1 cellular context compared by ENCODE assay signal in genomic region chr12:52566847-52567291, GRCh38.
TF ChIP-seq lines count a peak whose summit lies in the region.

No MANE protein-coding gene starts in this region.

TF ChIP-seq in K562, 482 proteins besides CTCF, POLR2A, EP300 and RAD21 (continues in another document):
- TF ChIP-seq ARNT (IDR thresholded peaks at IDR 0.05) (no peak), ZNF830 (CRISPR knock-in tag; IDR thresholded peaks at IDR 0.05) (no peak), CHD1 (IDR thresholded peaks at IDR 0.05; ENCODE audit: low read length) (no peak), PURB (CRISPR knock-in tag; IDR thresholded peaks at IDR 0.05; ENCODE audit: low read depth) (no peak), PHB (CRISPR knock-in tag; IDR thresholded peaks at IDR 0.05) (no peak), RFX1 (IDR thresholded peaks at IDR 0.05) (peak; percentile 77), FOXK2 (conservative IDR thresholded peaks at IDR 0.05 in 1 of 2, IDR thresholded peaks at IDR 0.05 in 1 of 2; ENCODE audit: low read depth in 2 of 2) (no peak), CREBBP (IDR thresholded peaks at IDR 0.05; ENCODE audit: low read depth, low read length) (no peak), SMAD4 (CRISPR knock-in tag; conservative IDR thresholded peaks at IDR 0.05) (no peak), MGA (IDR thresholded peaks at IDR 0.05) (no peak), ZNF146 (CRISPR knock-in tag; IDR thresholded peaks at IDR 0.05; ENCODE audit: unreplicated experiment) (no peak), HMBOX1 (IDR thresholded peaks at IDR 0.05) (no peak), PBX2 (CRISPR knock-in tag; IDR thresholded peaks at IDR 0.05; ENCODE audit: low read depth) (peak; percentile 67), PBX2 (tag; conservative IDR thresholded peaks at IDR 0.05; ENCODE audit: low read depth) (peak; percentile 93), NFXL1 (CRISPR knock-in tag; IDR thresholded peaks at IDR 0.05) (no peak), TBL1XR1 (IDR thresholded peaks at IDR 0.05; ENCODE audit: low read length in 2 of 2) (no peak), SNIP1 (IDR thresholded peaks at IDR 0.05; ENCODE audit: low read depth) (no peak), HDAC1 (IDR thresholded peaks at IDR 0.05) (no peak), SMAD3 (CRISPR knock-in tag; conservative IDR thresholded peaks at IDR 0.05) (no peak), IRF1 (CRISPR knock-in tag; IDR thresholded peaks at IDR 0.05; ENCODE audit: borderline replicate concordance) (no peak), CBFB (CRISPR knock-in tag; IDR thresholded peaks at IDR 0.05) (no peak), BCOR (IDR thresholded peaks at IDR 0.05) (no peak), MITF (IDR thresholded peaks at IDR 0.05) (no peak), MEIS2 (IDR thresholded peaks at IDR 0.05; ENCODE audit: partially characterized antibody) (peak; percentile 45), TAL1 (IDR thresholded peaks at IDR 0.05) (no peak), ZNF23 (CRISPR knock-in tag; IDR thresholded peaks at IDR 0.05) (no peak), TRIM24 (IDR thresholded peaks at IDR 0.05) (no peak)
- TF ChIP-seq, protein P1, sequence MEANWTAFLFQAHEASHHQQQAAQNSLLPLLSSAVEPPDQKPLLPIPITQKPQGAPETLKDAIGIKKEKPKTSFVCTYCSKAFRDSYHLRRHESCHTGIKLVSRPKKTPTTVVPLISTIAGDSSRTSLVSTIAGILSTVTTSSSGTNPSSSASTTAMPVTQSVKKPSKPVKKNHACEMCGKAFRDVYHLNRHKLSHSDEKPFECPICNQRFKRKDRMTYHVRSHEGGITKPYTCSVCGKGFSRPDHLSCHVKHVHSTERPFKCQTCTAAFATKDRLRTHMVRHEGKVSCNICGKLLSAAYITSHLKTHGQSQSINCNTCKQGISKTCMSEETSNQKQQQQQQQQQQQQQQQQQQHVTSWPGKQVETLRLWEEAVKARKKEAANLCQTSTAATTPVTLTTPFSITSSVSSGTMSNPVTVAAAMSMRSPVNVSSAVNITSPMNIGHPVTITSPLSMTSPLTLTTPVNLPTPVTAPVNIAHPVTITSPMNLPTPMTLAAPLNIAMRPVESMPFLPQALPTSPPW (CRISPR knock-in tag; IDR thresholded peaks at IDR 0.05) = peak; percentile 32; the same call in 1 of the 2 replicates
- TF ChIP-seq, protein P2, sequence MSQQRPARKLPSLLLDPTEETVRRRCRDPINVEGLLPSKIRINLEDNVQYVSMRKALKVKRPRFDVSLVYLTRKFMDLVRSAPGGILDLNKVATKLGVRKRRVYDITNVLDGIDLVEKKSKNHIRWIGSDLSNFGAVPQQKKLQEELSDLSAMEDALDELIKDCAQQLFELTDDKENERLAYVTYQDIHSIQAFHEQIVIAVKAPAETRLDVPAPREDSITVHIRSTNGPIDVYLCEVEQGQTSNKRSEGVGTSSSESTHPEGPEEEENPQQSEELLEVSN (IDR thresholded peaks at IDR 0.05; ENCODE audit: borderline replicate concordance in 1 of 2, extremely low read depth in 1 of 2, insufficient read depth in 1 of 2, insufficient read length in 1 of 2, low read depth in 1 of 2, low read length in 1 of 2, poor library complexity in 1 of 2, severe bottlenecking in 1 of 2) = no peak
- TF ChIP-seq, protein P3, sequence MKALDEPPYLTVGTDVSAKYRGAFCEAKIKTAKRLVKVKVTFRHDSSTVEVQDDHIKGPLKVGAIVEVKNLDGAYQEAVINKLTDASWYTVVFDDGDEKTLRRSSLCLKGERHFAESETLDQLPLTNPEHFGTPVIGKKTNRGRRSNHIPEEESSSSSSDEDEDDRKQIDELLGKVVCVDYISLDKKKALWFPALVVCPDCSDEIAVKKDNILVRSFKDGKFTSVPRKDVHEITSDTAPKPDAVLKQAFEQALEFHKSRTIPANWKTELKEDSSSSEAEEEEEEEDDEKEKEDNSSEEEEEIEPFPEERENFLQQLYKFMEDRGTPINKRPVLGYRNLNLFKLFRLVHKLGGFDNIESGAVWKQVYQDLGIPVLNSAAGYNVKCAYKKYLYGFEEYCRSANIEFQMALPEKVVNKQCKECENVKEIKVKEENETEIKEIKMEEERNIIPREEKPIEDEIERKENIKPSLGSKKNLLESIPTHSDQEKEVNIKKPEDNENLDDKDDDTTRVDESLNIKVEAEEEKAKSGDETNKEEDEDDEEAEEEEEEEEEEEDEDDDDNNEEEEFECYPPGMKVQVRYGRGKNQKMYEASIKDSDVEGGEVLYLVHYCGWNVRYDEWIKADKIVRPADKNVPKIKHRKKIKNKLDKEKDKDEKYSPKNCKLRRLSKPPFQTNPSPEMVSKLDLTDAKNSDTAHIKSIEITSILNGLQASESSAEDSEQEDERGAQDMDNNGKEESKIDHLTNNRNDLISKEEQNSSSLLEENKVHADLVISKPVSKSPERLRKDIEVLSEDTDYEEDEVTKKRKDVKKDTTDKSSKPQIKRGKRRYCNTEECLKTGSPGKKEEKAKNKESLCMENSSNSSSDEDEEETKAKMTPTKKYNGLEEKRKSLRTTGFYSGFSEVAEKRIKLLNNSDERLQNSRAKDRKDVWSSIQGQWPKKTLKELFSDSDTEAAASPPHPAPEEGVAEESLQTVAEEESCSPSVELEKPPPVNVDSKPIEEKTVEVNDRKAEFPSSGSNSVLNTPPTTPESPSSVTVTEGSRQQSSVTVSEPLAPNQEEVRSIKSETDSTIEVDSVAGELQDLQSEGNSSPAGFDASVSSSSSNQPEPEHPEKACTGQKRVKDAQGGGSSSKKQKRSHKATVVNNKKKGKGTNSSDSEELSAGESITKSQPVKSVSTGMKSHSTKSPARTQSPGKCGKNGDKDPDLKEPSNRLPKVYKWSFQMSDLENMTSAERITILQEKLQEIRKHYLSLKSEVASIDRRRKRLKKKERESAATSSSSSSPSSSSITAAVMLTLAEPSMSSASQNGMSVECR (CRISPR knock-in tag; IDR thresholded peaks at IDR 0.05) = no peak
- TF ChIP-seq, protein P4, sequence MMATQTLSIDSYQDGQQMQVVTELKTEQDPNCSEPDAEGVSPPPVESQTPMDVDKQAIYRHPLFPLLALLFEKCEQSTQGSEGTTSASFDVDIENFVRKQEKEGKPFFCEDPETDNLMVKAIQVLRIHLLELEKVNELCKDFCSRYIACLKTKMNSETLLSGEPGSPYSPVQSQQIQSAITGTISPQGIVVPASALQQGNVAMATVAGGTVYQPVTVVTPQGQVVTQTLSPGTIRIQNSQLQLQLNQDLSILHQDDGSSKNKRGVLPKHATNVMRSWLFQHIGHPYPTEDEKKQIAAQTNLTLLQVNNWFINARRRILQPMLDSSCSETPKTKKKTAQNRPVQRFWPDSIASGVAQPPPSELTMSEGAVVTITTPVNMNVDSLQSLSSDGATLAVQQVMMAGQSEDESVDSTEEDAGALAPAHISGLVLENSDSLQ (IDR thresholded peaks at IDR 0.05) = peak; percentile 97
